ENCODE assay signal across 8 cellular contexts in the genomic region with DNA sequence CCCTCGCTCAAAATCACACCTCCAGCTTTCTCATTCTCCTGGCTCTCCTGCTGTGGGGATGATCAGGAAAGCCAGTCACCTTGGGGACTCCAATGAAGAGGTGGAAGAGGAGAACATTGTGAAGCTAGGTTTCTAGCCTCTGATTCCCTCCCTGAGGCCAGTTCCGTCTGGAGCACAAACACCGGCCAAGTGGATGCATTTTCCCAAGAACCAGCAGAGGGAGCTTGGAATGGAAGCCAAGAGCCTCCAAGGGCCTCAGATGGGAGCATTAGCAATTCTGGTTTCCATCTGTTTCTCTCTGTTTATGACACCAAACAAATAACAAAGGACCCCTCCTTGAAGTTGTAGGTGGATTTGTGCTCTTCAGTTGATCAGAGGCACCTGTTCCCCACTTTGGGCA. TPM values are rescaled to one million over a fixed set of nuclear protein-coding genes. Genes with fewer than 3 reads are reported as not detected.
DNase-seq lines count a peak whose midpoint lies in the region; ATAC-seq and TF ChIP-seq lines count a peak whose summit lies in the region.

No MANE protein-coding gene starts in this region.

- TF ChIP-seq CTCF in MCF 10A (IDR thresholded peaks at IDR 0.05; ENCODE audit: unreplicated experiment) (no peak), liver (IDR thresholded peaks at IDR 0.05; ENCODE audit: low read depth, low read length, missing input control) (peak; percentile 52)

- H3K27ac ChIP-seq in liver (ENCODE audit: low read depth in 1 of 2, low read length in 2 of 2): no peak overlapping the region

- TF ChIP-seq RAD21 in Ishikawa (IDR thresholded peaks at IDR 0.05; ENCODE audit: low read depth) (peak; percentile 30; the same call in 1 of the 2 replicates), liver (IDR thresholded peaks at IDR 0.05) (peak; percentile 74 to 81)

- H3K4me3 Mint-ChIP-seq in MCF 10A (ENCODE audit: unreplicated experiment) (no peak overlapping the region), immature natural killer cell (no peak overlapping the region)

- H3K27me3 ChIP-seq in liver (ENCODE audit: control insufficient read depth in 4 of 4, insufficient read depth in 4 of 4, low read length in 3 of 4): no peaks in the 10 kb centered on the region

- in situ Hi-C loops in KBM-7 (cut with MboI; ENCODE audit: low pct_unique_long_range_greater_than_20kb, low sequenced_read_pairs): no loop called here

- H3K27ac Mint-ChIP-seq in MCF 10A (ENCODE audit: low read depth, unreplicated experiment) (no peak overlapping the region), immature natural killer cell (no peak overlapping the region)

- H3K4me1 Mint-ChIP-seq in MCF 10A (ENCODE audit: insufficient read depth, unreplicated experiment): peaks cover 8% of the 10 kb centered on the region
- H3K4me1 Mint-ChIP-seq in immature natural killer cell: no peaks in the 10 kb centered on the region

- H3K4me3 ChIP-seq in liver (ENCODE audit: low read depth in 1 of 3, low read length in 3 of 3): no peak overlapping the region

- DNase-seq in Ammon's horn (ENCODE audit: low spot score) (peak; percentile 49), MCF 10A (ENCODE audit: unreplicated experiment) (peak; percentile 55), immature natural killer cell (no peak), KBM-7 (no peak), RPMI8226 (no peak)

- no peaks in the 10 kb centered on the region for H3K9me3 ChIP-seq in liver (ENCODE audit: control insufficient read depth in 4 of 4, low read length in 3 of 4)

- WGBS in liver: 48% methylated on average over 3 of the region's 3 CpGs

- H3K4me1 ChIP-seq in liver (ENCODE audit: control insufficient read depth in 4 of 4, insufficient read depth in 4 of 4, low read length in 3 of 4): no peaks in the 10 kb centered on the region

- ATAC-seq in HG03432 (IDR thresholded peaks at IDR 0.05; ENCODE audit: unreplicated experiment): no peak

- H3K9ac ChIP-seq in liver (ENCODE audit: low read depth in 1 of 2, low read length in 2 of 2): no peak overlapping the region

- BruUV-seq in MCF 10A (replicated peaks; lab: Mats Ljungman, UMichigan): no TSS peak

- H3K9me3 Mint-ChIP-seq in MCF 10A (ENCODE audit: unreplicated experiment) (no peaks in the 10 kb centered on the region), immature natural killer cell (no peaks in the 10 kb centered on the region)

- intact Hi-C loops in MCF 10A (cut with micrococcal nuclease): no loop called here

- POLR2A ChIA-PET in MCF 10A (lab: Yijun Ruan, JAX): interaction anchor here (1.0 kb wide), 1 partner anchor 8 kb away, joined by 3 read pairs; no protein-coding TSS in a partner anchor

- H3K27me3 Mint-ChIP-seq in MCF 10A (ENCODE audit: insufficient read depth, unreplicated experiment): peaks cover 12% of the 10 kb centered on the region
- peaks cover 0 to 4% (median 0%) of the 10 kb centered on the region in 3 donors for H3K27me3 Mint-ChIP-seq in immature natural killer cell (ENCODE audit: low read depth in 3 of 3)

- no peaks in the 10 kb centered on the region for H3K36me3 ChIP-seq in liver (ENCODE audit: control insufficient read depth in 4 of 4, insufficient read depth in 3 of 4, low read depth in 1 of 4, low read length in 3 of 4)

- H3K36me3 Mint-ChIP-seq in MCF 10A (ENCODE audit: insufficient read depth, unreplicated experiment) (no peaks in the 10 kb centered on the region), immature natural killer cell (no peaks in the 10 kb centered on the region)

- no peak for TF ChIP-seq EP300 in Ishikawa (IDR thresholded peaks at IDR 0.05; ENCODE audit: borderline replicate concordance)

- CTCF ChIA-PET in MCF 10A (lab: Yijun Ruan, JAX): interaction anchor here (0.6 to 1.5 kb wide), 12 partner anchors 19 to 1219 kb away, joined by 3 to 4 read pairs (median 3); no protein-coding TSS in a partner anchor

TF ChIP-seq in Ishikawa, 13 proteins besides CTCF, POLR2A, EP300 and RAD21:
- TF ChIP-seq NFIC (IDR thresholded peaks at IDR 0.05) (no peak), CREB1 (IDR thresholded peaks at IDR 0.05; ENCODE audit: low read depth) (no peak)
- TF ChIP-seq, protein P1, sequence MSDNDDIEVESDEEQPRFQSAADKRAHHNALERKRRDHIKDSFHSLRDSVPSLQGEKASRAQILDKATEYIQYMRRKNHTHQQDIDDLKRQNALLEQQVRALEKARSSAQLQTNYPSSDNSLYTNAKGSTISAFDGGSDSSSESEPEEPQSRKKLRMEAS (IDR thresholded peaks at IDR 0.05): no peak

TF ChIP-seq in liver, 16 proteins besides CTCF, POLR2A, EP300 and RAD21:
- TF ChIP-seq HNF4G (IDR thresholded peaks at IDR 0.05) (no peak), JUND (IDR thresholded peaks at IDR 0.05) (no peak), YY1 (IDR thresholded peaks at IDR 0.05) (no peak), NR2F2 (IDR thresholded peaks at IDR 0.05) (no peak), HNF4A (conservative IDR thresholded peaks at IDR 0.05) (no peak), RXRA (IDR thresholded peaks at IDR 0.05) (no peak), TAF1 (conservative IDR thresholded peaks at IDR 0.05) (no peak), EGR1 (IDR thresholded peaks at IDR 0.05; ENCODE audit: low read depth in 2 of 2) (no peak), SP1 (IDR thresholded peaks at IDR 0.05) (no peak), FOXA2 (IDR thresholded peaks at IDR 0.05) (no peak), FOXA1 (IDR thresholded peaks at IDR 0.05) (no peak), GABPA (IDR thresholded peaks at IDR 0.05 in 1 of 2, conservative IDR thresholded peaks at IDR 0.05 in 1 of 2) (no peak)
- TF ChIP-seq, protein P2, sequence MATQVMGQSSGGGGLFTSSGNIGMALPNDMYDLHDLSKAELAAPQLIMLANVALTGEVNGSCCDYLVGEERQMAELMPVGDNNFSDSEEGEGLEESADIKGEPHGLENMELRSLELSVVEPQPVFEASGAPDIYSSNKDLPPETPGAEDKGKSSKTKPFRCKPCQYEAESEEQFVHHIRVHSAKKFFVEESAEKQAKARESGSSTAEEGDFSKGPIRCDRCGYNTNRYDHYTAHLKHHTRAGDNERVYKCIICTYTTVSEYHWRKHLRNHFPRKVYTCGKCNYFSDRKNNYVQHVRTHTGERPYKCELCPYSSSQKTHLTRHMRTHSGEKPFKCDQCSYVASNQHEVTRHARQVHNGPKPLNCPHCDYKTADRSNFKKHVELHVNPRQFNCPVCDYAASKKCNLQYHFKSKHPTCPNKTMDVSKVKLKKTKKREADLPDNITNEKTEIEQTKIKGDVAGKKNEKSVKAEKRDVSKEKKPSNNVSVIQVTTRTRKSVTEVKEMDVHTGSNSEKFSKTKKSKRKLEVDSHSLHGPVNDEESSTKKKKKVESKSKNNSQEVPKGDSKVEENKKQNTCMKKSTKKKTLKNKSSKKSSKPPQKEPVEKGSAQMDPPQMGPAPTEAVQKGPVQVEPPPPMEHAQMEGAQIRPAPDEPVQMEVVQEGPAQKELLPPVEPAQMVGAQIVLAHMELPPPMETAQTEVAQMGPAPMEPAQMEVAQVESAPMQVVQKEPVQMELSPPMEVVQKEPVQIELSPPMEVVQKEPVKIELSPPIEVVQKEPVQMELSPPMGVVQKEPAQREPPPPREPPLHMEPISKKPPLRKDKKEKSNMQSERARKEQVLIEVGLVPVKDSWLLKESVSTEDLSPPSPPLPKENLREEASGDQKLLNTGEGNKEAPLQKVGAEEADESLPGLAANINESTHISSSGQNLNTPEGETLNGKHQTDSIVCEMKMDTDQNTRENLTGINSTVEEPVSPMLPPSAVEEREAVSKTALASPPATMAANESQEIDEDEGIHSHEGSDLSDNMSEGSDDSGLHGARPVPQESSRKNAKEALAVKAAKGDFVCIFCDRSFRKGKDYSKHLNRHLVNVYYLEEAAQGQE (IDR thresholded peaks at IDR 0.05): no peak
- TF ChIP-seq, protein P3, sequence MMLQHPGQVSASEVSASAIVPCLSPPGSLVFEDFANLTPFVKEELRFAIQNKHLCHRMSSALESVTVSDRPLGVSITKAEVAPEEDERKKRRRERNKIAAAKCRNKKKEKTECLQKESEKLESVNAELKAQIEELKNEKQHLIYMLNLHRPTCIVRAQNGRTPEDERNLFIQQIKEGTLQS (IDR thresholded peaks at IDR 0.05): no peak
- TF ChIP-seq, protein P4, sequence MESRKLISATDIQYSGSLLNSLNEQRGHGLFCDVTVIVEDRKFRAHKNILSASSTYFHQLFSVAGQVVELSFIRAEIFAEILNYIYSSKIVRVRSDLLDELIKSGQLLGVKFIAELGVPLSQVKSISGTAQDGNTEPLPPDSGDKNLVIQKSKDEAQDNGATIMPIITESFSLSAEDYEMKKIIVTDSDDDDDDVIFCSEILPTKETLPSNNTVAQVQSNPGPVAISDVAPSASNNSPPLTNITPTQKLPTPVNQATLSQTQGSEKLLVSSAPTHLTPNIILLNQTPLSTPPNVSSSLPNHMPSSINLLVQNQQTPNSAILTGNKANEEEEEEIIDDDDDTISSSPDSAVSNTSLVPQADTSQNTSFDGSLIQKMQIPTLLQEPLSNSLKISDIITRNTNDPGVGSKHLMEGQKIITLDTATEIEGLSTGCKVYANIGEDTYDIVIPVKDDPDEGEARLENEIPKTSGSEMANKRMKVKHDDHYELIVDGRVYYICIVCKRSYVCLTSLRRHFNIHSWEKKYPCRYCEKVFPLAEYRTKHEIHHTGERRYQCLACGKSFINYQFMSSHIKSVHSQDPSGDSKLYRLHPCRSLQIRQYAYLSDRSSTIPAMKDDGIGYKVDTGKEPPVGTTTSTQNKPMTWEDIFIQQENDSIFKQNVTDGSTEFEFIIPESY (IDR thresholded peaks at IDR 0.05): no peak
- TF ChIP-seq, protein P1 (IDR thresholded peaks at IDR 0.05): no peak
TF ChIP-seq in liver: peak in this region for 0.

RNA-seq across cellular contexts. Expression of a gene that starts 40.6 kb away (rescaled TPM):
- total RNA-seq in MCF 10A (2022) (1.0 and 1.9 TPM in 2 replicates), liver (10 to 100 TPM in 1 of 2 donors, 1 to 10 TPM in 1; 3.5 to 19.7 TPM)
- polyA plus RNA-seq in liver (1 to 10 TPM; 1.9 to 2.3 TPM), immature natural killer cell (1 to 10 TPM; 1.4 to 7.1 (median 2.5) TPM)

Comparison
In these comparisons a context has a peak if more than half of its experiments do, and no peak if none do; other contexts are left out.
1. DNase-seq: peak in Ammon's horn (single experiment) and MCF 10A (single experiment); none in immature natural killer cell (0 of 3), KBM-7 (single experiment) and RPMI8226 (single experiment).